ENCODE assay signal across 9 cellular contexts in the genomic region with DNA sequence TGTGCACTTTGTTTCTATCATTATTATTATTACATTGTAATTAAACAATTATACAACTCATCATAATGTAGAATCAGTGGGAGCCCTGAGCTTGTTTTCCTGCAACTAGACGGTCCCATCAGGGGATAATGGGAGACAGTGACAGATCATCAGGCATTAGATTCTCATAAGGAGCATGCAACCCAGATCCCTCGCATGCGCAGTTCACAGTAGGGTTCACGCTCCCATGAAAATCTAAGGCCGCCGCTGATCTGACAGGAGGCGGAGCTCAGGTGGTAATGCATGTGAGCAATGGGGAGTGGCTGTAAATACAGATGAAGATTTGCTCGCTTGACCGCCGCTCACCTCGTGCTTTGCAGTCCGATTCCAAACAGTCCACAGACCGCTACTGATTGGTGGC. TPM values are rescaled to one million over a fixed set of nuclear protein-coding genes. Genes with fewer than 3 reads are reported as not detected.
DNase-seq lines count a peak whose midpoint lies in the region; ATAC-seq and TF ChIP-seq lines count a peak whose summit lies in the region.
"Not testable (repeated sequence)": the region's sequence is repeated elsewhere in the genome, so short reads cannot be mapped to it uniquely, and the experiment has no call there.
"Had no signal": no experiment of that assay in that cellular context is flagged by ENCODE, and none has a peak within 500 bp of the region (broad histone marks: within the 10 kb centered on the region; RNA-seq: fewer than 3 reads in every experiment).

No MANE protein-coding gene starts in this region.

- not testable (repeated sequence) for H3K9me3 ChIP-seq in lower lobe of right lung, upper lobe of right lung

- H3K27me3 Mint-ChIP-seq in T-helper 1 cell treated with Interleukin-12 subunit alpha and Interleukin-12 subunit beta and Interleukin-4 antibody, amounts not matched to agents 30 μg/mL and 1 μg/mL, for 36 hours (ENCODE audit: low read depth); activated T-helper 17 cell treated with anti-CD3 and anti-CD28 coated beads, Interleukin-2, amount 50 U/mL, for 72 hours: not testable (repeated sequence)

- H3K36me3 ChIP-seq in lower lobe of right lung = peaks cover 18% of the 10 kb centered on the region
- H3K36me3 ChIP-seq in upper lobe of right lung = peaks cover 18% of the 10 kb centered on the region

- H3K27ac ChIP-seq in lower lobe of right lung, upper lobe of right lung: not testable (repeated sequence)

- DNase-seq in NCI-H748 (lab: John Stamatoyannopoulos, UW; ENCODE audit: unreplicated experiment) = peak; percentile 24
- not testable (repeated sequence) for DNase-seq in lower lobe of right lung, upper lobe of right lung

- peaks cover 18% of the 10 kb centered on the region for H3K4me1 Mint-ChIP-seq in T-helper 1 cell treated with Interleukin-12 subunit alpha and Interleukin-12 subunit beta and Interleukin-4 antibody, amounts not matched to agents 30 μg/mL and 1 μg/mL, for 36 hours (ENCODE audit: low read depth)
- peaks cover 11% of the 10 kb centered on the region for H3K4me1 Mint-ChIP-seq in activated T-helper 17 cell treated with anti-CD3 and anti-CD28 coated beads, Interleukin-2, amount 50 U/mL, for 72 hours

- H3K4me1 ChIP-seq in lower lobe of right lung, upper lobe of right lung: not testable (repeated sequence)

- H3K27me3 ChIP-seq in lower lobe of right lung (ENCODE audit: low read depth); upper lobe of right lung: not testable (repeated sequence)

- intact Hi-C loops in lower lobe of right lung (cut with DNase I); upper lobe of right lung (cut with DNase I): not testable (repeated sequence)

- peak overlapping the region; percentile 40 for H3K4me3 ChIP-seq in lower lobe of right lung
- peak overlapping the region; percentile 35 for H3K4me3 ChIP-seq in upper lobe of right lung

- ATAC-seq in activated T-helper 17 cell treated with anti-CD3 and anti-CD28 coated beads, Interleukin-2, amount 50 U/mL, for 72 hours (replicated peaks); lower lobe of right lung; upper lobe of right lung: not testable (repeated sequence)

- peaks cover 13% of the 10 kb centered on the region for H3K36me3 Mint-ChIP-seq in T-helper 1 cell treated with Interleukin-12 subunit alpha and Interleukin-12 subunit beta and Interleukin-4 antibody, amounts not matched to agents 30 μg/mL and 1 μg/mL, for 36 hours (ENCODE audit: low read depth)
- H3K36me3 Mint-ChIP-seq in activated T-helper 17 cell treated with anti-CD3 and anti-CD28 coated beads, Interleukin-2, amount 50 U/mL, for 72 hours (ENCODE audit: low read depth) = peaks cover 28% of the 10 kb centered on the region

- not testable (repeated sequence) for TF ChIP-seq CTCF in lower lobe of right lung (IDR thresholded peaks at IDR 0.05); upper lobe of right lung (IDR thresholded peaks at IDR 0.05)

- H3K4me3 Mint-ChIP-seq in T-helper 1 cell treated with Interleukin-12 subunit alpha and Interleukin-12 subunit beta and Interleukin-4 antibody, amounts not matched to agents 30 μg/mL and 1 μg/mL, for 36 hours = not testable (repeated sequence)
- peak overlapping the region; percentile 43 for H3K4me3 Mint-ChIP-seq in activated T-helper 17 cell treated with anti-CD3 and anti-CD28 coated beads, Interleukin-2, amount 50 U/mL, for 72 hours

- H3K27ac Mint-ChIP-seq in T-helper 1 cell treated with Interleukin-12 subunit alpha and Interleukin-12 subunit beta and Interleukin-4 antibody, amounts not matched to agents 30 μg/mL and 1 μg/mL, for 36 hours = peak overlapping the region; percentile 50
- H3K27ac Mint-ChIP-seq in activated T-helper 17 cell treated with anti-CD3 and anti-CD28 coated beads, Interleukin-2, amount 50 U/mL, for 72 hours = not testable (repeated sequence)

- H3K9me3 Mint-ChIP-seq in T-helper 1 cell treated with Interleukin-12 subunit alpha and Interleukin-12 subunit beta and Interleukin-4 antibody, amounts not matched to agents 30 μg/mL and 1 μg/mL, for 36 hours; activated T-helper 17 cell treated with anti-CD3 and anti-CD28 coated beads, Interleukin-2, amount 50 U/mL, for 72 hours: not testable (repeated sequence)

RNA-seq across cellular contexts. Expression of a gene that starts 21.3 kb away (rescaled TPM):
- total RNA-seq in activated T-helper 17 cell treated with anti-CD3 and anti-CD28 coated beads, Interleukin-2, amount 50 U/mL, for 72 hours = 100 to 1,000 TPM in 1 of 2 donors, 10 to 100 TPM in 1; 74.0 to 152 TPM
- 56.2 TPM for total RNA-seq in lower lobe of right lung
- 62.7 TPM for total RNA-seq in upper lobe of right lung

RNA-seq across cellular contexts. Expression of a gene that starts 21.5 kb away (rescaled TPM):
- total RNA-seq in activated T-helper 17 cell treated with anti-CD3 and anti-CD28 coated beads, Interleukin-2, amount 50 U/mL, for 72 hours = 100 to 1,000 TPM; 179 to 180 TPM
- total RNA-seq in lower lobe of right lung (110 TPM), upper lobe of right lung (135 TPM)

RNA-seq across cellular contexts. Expression of a gene that starts 23.6 kb away (rescaled TPM):
- total RNA-seq in activated T-helper 17 cell treated with anti-CD3 and anti-CD28 coated beads, Interleukin-2, amount 50 U/mL, for 72 hours = 10 to 100 TPM in 1 of 2 donors, 1 to 10 TPM in 1; 8.6 to 11.9 TPM
- total RNA-seq in lower lobe of right lung (5.2 TPM), upper lobe of right lung (5.9 TPM)

RNA-seq across cellular contexts. Expression of a gene that starts 37.2 kb away (rescaled TPM):
- 10 to 100 TPM in 1 of 2 donors, 1 to 10 TPM in 1; 2.4 to 11.7 TPM for total RNA-seq in activated T-helper 17 cell treated with anti-CD3 and anti-CD28 coated beads, Interleukin-2, amount 50 U/mL, for 72 hours
- 7.5 TPM for total RNA-seq in lower lobe of right lung
- 8.0 TPM for total RNA-seq in upper lobe of right lung

RNA-seq across cellular contexts. Expression of a gene that starts 49.1 kb away (rescaled TPM):
- total RNA-seq in activated T-helper 17 cell treated with anti-CD3 and anti-CD28 coated beads, Interleukin-2, amount 50 U/mL, for 72 hours = under 1 TPM; 0.15 to 0.77 TPM
- total RNA-seq in lower lobe of right lung (3.1 TPM), upper lobe of right lung (2.6 TPM)
- total RNA-seq: A172; B cell; Calu3; CD8-positive, alpha-beta T cell had no signal
